8 cellular contexts compared by ENCODE assay signal in genomic region chr9:126411225-126411947, GRCh38.
A peak's percentile ranks its signal among the peaks of the same experiment; 100 is the strongest.
DNase-seq lines count a peak whose midpoint lies in the region; ATAC-seq, FAIRE-seq and TF ChIP-seq lines count a peak whose summit lies in the region.

No MANE protein-coding gene starts in this region.

- H3K36me3 ChIP-seq in RWPE2 (ENCODE audit: low read depth) = no peaks in the 10 kb centered on the region
- no peaks in the 10 kb centered on the region for H3K36me3 ChIP-seq in kidney (ENCODE audit: control insufficient read depth in 1 of 2, insufficient read depth in 2 of 2, low read length in 2 of 2)

- no peaks in the 10 kb centered on the region for H3K9me3 Mint-ChIP-seq in natural killer cell treated with Interleukin-12 subunit alpha and Interleukin-12 subunit beta and Interleukin-15 and Interleukin-18, amount 100 ng/mL, for 72 hours

- H3K27ac Mint-ChIP-seq in natural killer cell treated with Interleukin-12 subunit alpha and Interleukin-12 subunit beta and Interleukin-15 and Interleukin-18, amount 100 ng/mL, for 72 hours = peak overlapping the region; percentile 91 to 94

- H3K4me1 ChIP-seq in RWPE2 (ENCODE audit: insufficient read depth, poor library complexity, severe bottlenecking) (peaks cover 13% of the 10 kb centered on the region), kidney (ENCODE audit: control insufficient read depth in 1 of 2, insufficient read depth in 1 of 2, low read depth in 1 of 2, low read length in 2 of 2) (no peaks in the 10 kb centered on the region)

- H3K27me3 Mint-ChIP-seq in natural killer cell treated with Interleukin-12 subunit alpha and Interleukin-12 subunit beta and Interleukin-15 and Interleukin-18, amount 100 ng/mL, for 72 hours = no peaks in the 10 kb centered on the region

- no peak for FAIRE-seq in kidney (lab: Jason Lieb, UNC)

- H3K4me3 Mint-ChIP-seq in natural killer cell treated with Interleukin-12 subunit alpha and Interleukin-12 subunit beta and Interleukin-15 and Interleukin-18, amount 100 ng/mL, for 72 hours = peak overlapping the region; percentile 68

- TF ChIP-seq CTCF in RWPE2 (IDR thresholded peaks at IDR 0.05; ENCODE audit: poor library complexity, severe bottlenecking) (no peak), kidney (IDR thresholded peaks at IDR 0.05; ENCODE audit: borderline replicate concordance, extremely low read depth, insufficient read depth) (no peak)

- peak; percentile 63 for DNase-seq in SIG-M5 treated with dmso at 0.1 percent for 504 hours (lab: John Stamatoyannopoulos, UW; ENCODE audit: unreplicated experiment)
- no peak for DNase-seq in SIG-M5 (lab: John Stamatoyannopoulos, UW)
- no peak for DNase-seq in RWPE2 (ENCODE audit: low spot score)
- peak; percentile 53 for DNase-seq in natural killer cell treated with Interleukin-12 subunit alpha and Interleukin-12 subunit beta and Interleukin-15 and Interleukin-18, amount 100 ng/mL, for 72 hours (ENCODE audit: low spot score)
- DNase-seq in kidney = no peak
- no peak for DNase-seq in DMS 273 treated with DMSO at 0.1 percent for 48 hours (lab: John Stamatoyannopoulos, UW)
- DNase-seq in SHP77 treated with DMSO at 0.1 percent for 48 hours (lab: John Stamatoyannopoulos, UW) = no peak

- intact Hi-C loops in kidney (cut with DNase I) = no loop called here

- peaks cover 17 to 33% of the 10 kb centered on the region in 2 donors for H3K4me1 Mint-ChIP-seq in natural killer cell treated with Interleukin-12 subunit alpha and Interleukin-12 subunit beta and Interleukin-15 and Interleukin-18, amount 100 ng/mL, for 72 hours (ENCODE audit: low read depth in 2 of 2)

- H3K9me3 ChIP-seq in RWPE2 (ENCODE audit: severe bottlenecking) (no peaks in the 10 kb centered on the region), kidney (ENCODE audit: control insufficient read depth in 1 of 2, low read length in 2 of 2) (no peaks in the 10 kb centered on the region)

- H3K4me3 ChIP-seq in RWPE2 (ENCODE audit: severe bottlenecking) (peak overlapping the region; percentile 4), kidney (ENCODE audit: low read length in 2 of 2) (no peak overlapping the region)

- ATAC-seq in HG02763 (IDR thresholded peaks at IDR 0.05; ENCODE audit: unreplicated experiment) = peak; percentile 71
- ATAC-seq in RWPE2 (ENCODE audit: low read depth) = peak; percentile 79
- ATAC-seq in natural killer cell treated with Interleukin-12 subunit alpha and Interleukin-12 subunit beta and Interleukin-15 and Interleukin-18, amount 100 ng/mL, for 72 hours = peak; percentile 83 to 90

- no peaks in the 10 kb centered on the region for H3K27me3 ChIP-seq in RWPE2 (ENCODE audit: insufficient read depth, poor library complexity, severe bottlenecking)

- H3K9ac ChIP-seq in kidney (ENCODE audit: low read length in 2 of 2) = no peak overlapping the region

- no peaks in the 10 kb centered on the region for H3K36me3 Mint-ChIP-seq in natural killer cell treated with Interleukin-12 subunit alpha and Interleukin-12 subunit beta and Interleukin-15 and Interleukin-18, amount 100 ng/mL, for 72 hours

- peak overlapping the region; percentile 18 for H3K27ac ChIP-seq in RWPE2 (ENCODE audit: poor library complexity, severe bottlenecking)
- H3K27ac ChIP-seq in kidney (ENCODE audit: low read depth in 2 of 2, low read length in 2 of 2) = no peak overlapping the region

Comparison
In these comparisons a context has a peak if more than half of its experiments do, and no peak if none do; other contexts are left out.
1. DNase-seq: peak in SIG-M5 treated with dmso at 0.1 percent for 504 hours (single experiment) and natural killer cell treated with Interleukin-12 subunit alpha and Interleukin-12 subunit beta and Interleukin-15 and Interleukin-18, amount 100 ng/mL, for 72 hours (single experiment); none in SIG-M5 (single experiment), RWPE2 (single experiment), kidney (single experiment), DMS 273 treated with DMSO at 0.1 percent for 48 hours (single experiment) and SHP77 treated with DMSO at 0.1 percent for 48 hours (single experiment).
2. Peak in every context shown above with its lines, with median percentiles within 50 percentile points of each other: ATAC-seq.